In the genomic region with DNA sequence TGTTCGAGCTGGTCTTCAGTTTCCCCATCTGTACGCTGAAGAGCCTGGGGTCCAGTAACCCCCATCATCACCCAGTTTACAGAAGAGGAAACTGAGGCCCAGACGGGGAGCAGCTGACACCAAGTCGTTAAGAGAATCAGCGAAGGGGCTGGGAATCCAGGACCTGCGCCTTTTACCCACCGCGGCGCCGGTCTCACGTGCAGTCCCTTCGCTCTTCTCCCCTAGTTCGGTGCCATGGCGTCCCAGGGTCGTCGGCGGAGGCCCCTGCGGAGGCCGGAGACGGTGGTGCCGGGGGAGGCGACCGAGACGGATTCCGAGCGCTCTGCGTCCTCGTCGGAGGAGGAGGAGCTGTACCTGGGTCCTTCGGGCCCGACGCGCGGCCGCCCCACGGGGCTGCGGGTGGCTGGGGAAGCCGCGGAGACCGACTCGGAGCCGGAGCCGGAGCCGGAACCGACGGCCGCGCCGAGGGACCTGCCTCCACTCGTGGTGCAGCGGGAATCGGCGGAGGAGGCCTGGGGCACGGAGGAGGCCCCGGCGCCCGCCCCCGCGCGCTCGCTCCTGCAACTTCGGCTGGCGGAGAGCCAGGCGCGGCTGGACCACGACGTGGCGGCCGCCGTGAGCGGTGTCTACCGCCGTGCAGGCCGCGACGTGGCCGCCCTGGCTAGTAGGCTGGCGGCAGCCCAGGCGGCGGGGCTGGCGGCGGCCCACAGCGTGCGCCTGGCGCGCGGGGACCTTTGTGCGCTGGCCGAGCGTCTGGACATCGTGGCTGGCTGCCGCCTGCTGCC, we compare ENCODE assay signal across 8 cellular contexts. TPM values are rescaled to one million over a fixed set of nuclear protein-coding genes. Genes with fewer than 3 reads are reported as not detected.
DNase-seq lines count a peak whose midpoint lies in the region; ATAC-seq and TF ChIP-seq lines count a peak whose summit lies in the region.

No MANE protein-coding gene starts in this region.

- H3K36me3 ChIP-seq in DND-41 (ENCODE audit: insufficient read depth, low read length) = peaks cover 13% of the 10 kb centered on the region
- H3K36me3 ChIP-seq in KMS-11 (ENCODE audit: insufficient read depth) = no peaks in the 10 kb centered on the region
- no peaks in the 10 kb centered on the region for H3K36me3 ChIP-seq in psoas muscle (ENCODE audit: insufficient read depth in 1 of 2, low read depth in 1 of 2)

- H3K4me1 ChIP-seq in DND-41 (ENCODE audit: insufficient read depth, low read length) = peaks cover 33% of the 10 kb centered on the region
- peaks cover 27% of the 10 kb centered on the region for H3K4me1 ChIP-seq in KMS-11 (ENCODE audit: low read depth, poor library complexity, severe bottlenecking)
- H3K4me1 ChIP-seq in psoas muscle = peaks cover 12% of the 10 kb centered on the region

- DNase-seq in DND-41 = peak; percentile 16
- DNase-seq in activated T-helper 9 cell treated with anti-CD3 and anti-CD28 coated beads, Interleukin-2, amount 50 U/mL, for 16 hours (ENCODE audit: low read depth) = peak; percentile 26
- DNase-seq in glomerular visceral epithelial cell (ENCODE audit: extremely low spot score) = peak; percentile 42
- peak; percentile 61 to 67 for DNase-seq in psoas muscle
- DNase-seq in SKM-1 (lab: John Stamatoyannopoulos, UW; ENCODE audit: unreplicated experiment) = no peak
- DNase-seq in GM19240 (ENCODE audit: insufficient read length, low spot score) = no peak

- H4K20me1 ChIP-seq in DND-41 (ENCODE audit: insufficient read depth, low read length) (peaks cover 8% of the 10 kb centered on the region), KMS-11 (ENCODE audit: insufficient read depth) (no peaks in the 10 kb centered on the region)

- H3K9me3 ChIP-seq in DND-41 (ENCODE audit: insufficient read depth, low read length, severe bottlenecking) = no peaks in the 10 kb centered on the region
- H3K9me3 ChIP-seq in psoas muscle = no peaks in the 10 kb centered on the region

- H2AFZ ChIP-seq in DND-41 (ENCODE audit: low read depth, low read length) (peak overlapping the region; percentile 94), KMS-11 (ENCODE audit: low read depth) (peak overlapping the region; percentile 66)

- H3K27ac ChIP-seq in DND-41 (ENCODE audit: low read length) (peak overlapping the region; percentile 76), KMS-11 (peak overlapping the region; percentile 69), psoas muscle (peak overlapping the region; percentile 96)

- peaks cover 31% of the 10 kb centered on the region for H3K79me2 ChIP-seq in DND-41 (ENCODE audit: insufficient read depth, low read length)
- peaks cover 43% of the 10 kb centered on the region; the same call in 1 of the 2 replicates for H3K79me2 ChIP-seq in KMS-11 (ENCODE audit: insufficient read depth, low read depth)

- TF ChIP-seq CTCF in DND-41 (IDR thresholded peaks at IDR 0.05; ENCODE audit: borderline replicate concordance, extremely low read depth, low read length, poor library complexity, severe bottlenecking) = no peak
- TF ChIP-seq CTCF in KMS-11 (conservative IDR thresholded peaks at IDR 0.05; ENCODE audit: low read depth, low read length) = no peak
- no peak for TF ChIP-seq CTCF in psoas muscle (IDR thresholded peaks at IDR 0.05)

- H3K27me3 ChIP-seq in DND-41 (ENCODE audit: insufficient read depth, low read length, poor library complexity) (no peaks in the 10 kb centered on the region), KMS-11 (ENCODE audit: insufficient read depth, low read depth) (no peaks in the 10 kb centered on the region), psoas muscle (ENCODE audit: insufficient read depth in 3 of 3, low read length in 2 of 3) (no peaks in the 10 kb centered on the region)

- peak overlapping the region; percentile 83 for H3K4me2 ChIP-seq in DND-41 (ENCODE audit: insufficient read depth, low read length)
- peak overlapping the region; percentile 75 for H3K4me2 ChIP-seq in KMS-11

- intact Hi-C loops in psoas muscle (cut with DNase I) = no loop called here

- H3K9ac ChIP-seq in DND-41 (ENCODE audit: low read depth, low read length) (peak overlapping the region; percentile 65), KMS-11 (peak overlapping the region; percentile 63)

- H3K4me3 ChIP-seq in DND-41 (ENCODE audit: low read depth in 1 of 2, low read length in 2 of 2) (peak overlapping the region; percentile 52 to 87), KMS-11 (IDR thresholded peaks at IDR 0.05; ENCODE audit: insufficient read depth, low read depth, low read length) (no peak overlapping the region), psoas muscle (peak overlapping the region; percentile 77)

- ATAC-seq in DND-41 (ENCODE audit: insufficient read depth, low read depth) (no peak), psoas muscle (no peak), GM18873 (IDR thresholded peaks at IDR 0.05; ENCODE audit: low FRiP score, unreplicated experiment) (no peak)

- WGBS in psoas muscle, 3 donors = 0 to 1% (median 1%) methylated on average over 33 to 92 of the region's 92 CpGs

RNA-seq across cellular contexts. Expression of gene BLOC1S3, which starts 0.7 kb away (rescaled TPM):
- 1 to 10 TPM; 4.1 to 7.8 (median 5.1) TPM for total RNA-seq in psoas muscle
- polyA plus RNA-seq in psoas muscle = 1 to 10 TPM; 3.3 to 6.6 (median 6.5) TPM

RNA-seq across cellular contexts. Expression of gene TRAPPC6A, which starts 1.2 kb away (rescaled TPM):
- total RNA-seq in psoas muscle = 10 to 100 TPM; 12.3 to 42.2 (median 20.6) TPM
- 10 to 100 TPM; 10.8 to 14.5 (median 12.9) TPM for polyA plus RNA-seq in psoas muscle

RNA-seq across cellular contexts. Expression of gene NKPD1, which starts 18.5 kb away (rescaled TPM):
- total RNA-seq in psoas muscle = under 1 TPM in 3 of 4 donors, not detected in 1; 0.06 to 0.09 (median 0.08) TPM
- under 1 TPM in 2 of 3 donors, not detected in 1; 0.08 to 0.18 TPM for polyA plus RNA-seq in psoas muscle

Comparison
In these comparisons a context has a peak if more than half of its experiments do, and no peak if none do; other contexts are left out.
1. DNase-seq: peak in DND-41 (single experiment), activated T-helper 9 cell treated with anti-CD3 and anti-CD28 coated beads, Interleukin-2, amount 50 U/mL, for 16 hours (single experiment), glomerular visceral epithelial cell (single experiment) and psoas muscle (2 of 2); none in SKM-1 (single experiment) and GM19240 (single experiment).
2. Peak in every context shown above with its lines, with median percentiles within 50 percentile points of each other: H3K27ac ChIP-seq.